In the genomic region with DNA sequence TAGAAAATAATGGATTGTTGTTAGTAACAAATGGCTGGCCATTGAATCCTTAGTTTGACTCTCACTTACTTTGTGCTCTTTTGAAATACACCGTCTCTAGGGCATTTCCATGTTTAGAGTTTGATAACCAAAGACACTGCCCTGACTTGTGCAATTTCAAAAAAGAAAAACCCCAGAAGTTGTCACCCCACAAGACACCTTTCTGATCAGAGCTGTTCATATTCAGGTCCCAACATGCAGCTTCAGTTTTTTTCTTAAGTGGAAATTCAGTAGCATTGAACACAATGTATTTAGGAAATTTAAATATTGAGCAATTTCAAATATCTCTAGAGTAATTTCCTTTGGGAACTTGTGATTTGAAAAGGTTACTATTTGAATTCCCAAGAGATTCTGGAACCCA, we compare ENCODE assay signal across 19 cellular contexts.
"Had no signal": no experiment of that assay in that cellular context is flagged by ENCODE, and none has a peak within 500 bp of the region (broad histone marks: within the 10 kb centered on the region; RNA-seq: fewer than 3 reads in every experiment).

No MANE protein-coding gene starts in this region.

- H3K4me3 ChIP-seq: left ventricle myocardium inferior, lower lobe of right lung, prostate gland, right lobe of liver, suprapubic skin, thyroid gland had no signal

- H3K9ac ChIP-seq: parathyroid adenoma had no signal

- H3K36me3 ChIP-seq: left ventricle myocardium inferior, lower lobe of right lung, prostate gland, right lobe of liver, suprapubic skin, thyroid gland had no signal

- H3K27me3 ChIP-seq: right lobe of liver, suprapubic skin, thyroid gland had no signal

- H3K4me1 ChIP-seq: left ventricle myocardium inferior, lower lobe of right lung, parathyroid adenoma, prostate gland, right lobe of liver had no signal

- ATAC-seq: effector memory CD8-positive, alpha-beta T cell; left cardiac atrium; lower lobe of right lung; naive thymus-derived CD4-positive, alpha-beta T cell; right lobe of liver; stimulated activated effector memory CD8-positive, alpha-beta T cell treated with anti-CD3 and anti-CD28 coated beads, Interleukin-12 subunit alpha, Interleukin-12 subunit beta, amount 100 ng/mL, for 72 hours; stimulated activated naive CD8-positive, alpha-beta T cell treated with anti-CD3 and anti-CD28 coated beads, Interleukin-15, Interleukin-2, amounts not matched to agents 100 U/mL and 50 U/mL, for 24 hours had no signal

- H3K9me3 ChIP-seq: left ventricle myocardium inferior, lower lobe of right lung, prostate gland, right lobe of liver, suprapubic skin, thyroid gland had no signal

- DNase-seq: effector memory CD8-positive, alpha-beta T cell; immature natural killer cell; kidney; left cardiac atrium; left ventricle myocardium inferior; lower lobe of right lung; mesendoderm; naive thymus-derived CD4-positive, alpha-beta T cell; nephron progenitor cell; retina; right lobe of liver; stimulated activated CD4-positive, alpha-beta T cell treated with anti-CD3 and anti-CD28 coated beads, Interleukin-4, amount 100 ng/mL, for 1 hour; stimulated activated CD8-positive, alpha-beta memory T cell treated with anti-CD3 and anti-CD28 coated beads, Interleukin-4, amount 100 ng/mL, for 48 hours; stimulated activated naive CD8-positive, alpha-beta T cell treated with anti-CD3 and anti-CD28 coated beads, Interleukin-15, Interleukin-2, amounts not matched to agents 100 U/mL and 50 U/mL, for 24 hours; thyroid gland had no signal

- H3K79me2 ChIP-seq: parathyroid adenoma had no signal

- H2AFZ ChIP-seq: parathyroid adenoma had no signal

- H3K27ac ChIP-seq: left ventricle myocardium inferior, lower lobe of right lung, parathyroid adenoma, right lobe of liver, suprapubic skin, thyroid gland had no signal
